22 cellular contexts compared by ENCODE assay signal in genomic region chr2:205267323-205267722, GRCh38.
"Had no signal": no experiment of that assay in that cellular context is flagged by ENCODE, and none has a peak within 500 bp of the region (broad histone marks: within the 10 kb centered on the region; RNA-seq: fewer than 3 reads in every experiment).

No MANE protein-coding gene starts in this region.

- DNase-seq: activated CD4-positive, alpha-beta T cell treated with anti-CD3 and anti-CD28 coated beads for 48 hours; activated CD4-positive, alpha-beta T cell treated with anti-CD3 and anti-CD28 coated beads, Interleukin-2, amount 50 U/mL, for 4 hours; activated CD4-positive, CD25-positive, alpha-beta regulatory T cell treated with anti-CD3 and anti-CD28 coated beads, Interleukin-2, amount 50 U/mL, for 72 hours; activated CD8-positive, alpha-beta memory T cell treated with anti-CD3 and anti-CD28 coated beads, Interleukin-2, amount 50 U/mL, for 48 hours; activated CD8-positive, alpha-beta T cell treated with anti-CD3 and anti-CD28 coated beads, Interleukin-2, amount 10 ng/mL, durations not matched to agents 7 days and 5 days; activated T-cell treated with anti-CD3 and anti-CD28 coated beads, Interleukin-2, amount 50 U/mL, for 1 hour; aorta; caudate nucleus; Kasumi-1; NCI-H1930; NCI-H2171; NCI-H2227 treated with DMSO at 0.1 percent for 48 hours; NCI-H446 treated with DMSO at 0.1 percent for 48 hours; NCI-H524 treated with DMSO at 0.1 percent for 48 hours; NCI-H82; NK-92 treated with Interleukin-12 subunit alpha and Interleukin-12 subunit beta, amount 100 ng/mL, for 24 hours; Peyer's patch; SHP77 treated with DMSO at 0.1 percent for 48 hours had no signal

- H3K36me3 Mint-ChIP-seq: activated naive CD4-positive, alpha-beta T cell treated with anti-CD3 and anti-CD28 coated beads, Interleukin-2, amount 50 U/mL, for 24 hours had no signal

- H3K27ac ChIP-seq: breast epithelium, Peyer's patch, RWPE1 had no signal

- H3K4me1 ChIP-seq: breast epithelium, Peyer's patch had no signal

- ATAC-seq: activated CD8-positive, alpha-beta T cell treated with anti-CD3 and anti-CD28 coated beads, Interleukin-2, amount 10 ng/mL, durations not matched to agents 7 days and 5 days had no signal

- H3K9me3 ChIP-seq: breast epithelium, Peyer's patch had no signal

- H3K4me3 ChIP-seq: breast epithelium, Peyer's patch had no signal

- H3K36me3 ChIP-seq: breast epithelium, Peyer's patch had no signal

- H3K9me3 Mint-ChIP-seq: T-helper 1 cell treated with Interleukin-12 subunit alpha and Interleukin-12 subunit beta and Interleukin-4 antibody, amounts not matched to agents 30 μg/mL and 1 μg/mL, for 36 hours had no signal

- H3K4me3 Mint-ChIP-seq: activated CD8-positive, alpha-beta T cell treated with anti-CD3 and anti-CD28 coated beads, Interleukin-2, amount 10 ng/mL, durations not matched to agents 7 days and 5 days; activated naive CD4-positive, alpha-beta T cell treated with anti-CD3 and anti-CD28 coated beads, Interleukin-2, amount 50 U/mL, for 24 hours; T-helper 1 cell treated with Interleukin-12 subunit alpha and Interleukin-12 subunit beta and Interleukin-4 antibody, amounts not matched to agents 30 μg/mL and 1 μg/mL, for 36 hours had no signal

- H3K27ac Mint-ChIP-seq: activated CD8-positive, alpha-beta T cell treated with anti-CD3 and anti-CD28 coated beads, Interleukin-2, amount 10 ng/mL, durations not matched to agents 7 days and 5 days; activated naive CD4-positive, alpha-beta T cell treated with anti-CD3 and anti-CD28 coated beads, Interleukin-2, amount 50 U/mL, for 24 hours; T-helper 1 cell treated with Interleukin-12 subunit alpha and Interleukin-12 subunit beta and Interleukin-4 antibody, amounts not matched to agents 30 μg/mL and 1 μg/mL, for 36 hours had no signal

- H3K27me3 ChIP-seq: breast epithelium, Peyer's patch had no signal

- H3K27me3 Mint-ChIP-seq: activated naive CD4-positive, alpha-beta T cell treated with anti-CD3 and anti-CD28 coated beads, Interleukin-2, amount 50 U/mL, for 24 hours had no signal

- H3K4me1 Mint-ChIP-seq: activated naive CD4-positive, alpha-beta T cell treated with anti-CD3 and anti-CD28 coated beads, Interleukin-2, amount 50 U/mL, for 24 hours had no signal
